In the genomic region with DNA sequence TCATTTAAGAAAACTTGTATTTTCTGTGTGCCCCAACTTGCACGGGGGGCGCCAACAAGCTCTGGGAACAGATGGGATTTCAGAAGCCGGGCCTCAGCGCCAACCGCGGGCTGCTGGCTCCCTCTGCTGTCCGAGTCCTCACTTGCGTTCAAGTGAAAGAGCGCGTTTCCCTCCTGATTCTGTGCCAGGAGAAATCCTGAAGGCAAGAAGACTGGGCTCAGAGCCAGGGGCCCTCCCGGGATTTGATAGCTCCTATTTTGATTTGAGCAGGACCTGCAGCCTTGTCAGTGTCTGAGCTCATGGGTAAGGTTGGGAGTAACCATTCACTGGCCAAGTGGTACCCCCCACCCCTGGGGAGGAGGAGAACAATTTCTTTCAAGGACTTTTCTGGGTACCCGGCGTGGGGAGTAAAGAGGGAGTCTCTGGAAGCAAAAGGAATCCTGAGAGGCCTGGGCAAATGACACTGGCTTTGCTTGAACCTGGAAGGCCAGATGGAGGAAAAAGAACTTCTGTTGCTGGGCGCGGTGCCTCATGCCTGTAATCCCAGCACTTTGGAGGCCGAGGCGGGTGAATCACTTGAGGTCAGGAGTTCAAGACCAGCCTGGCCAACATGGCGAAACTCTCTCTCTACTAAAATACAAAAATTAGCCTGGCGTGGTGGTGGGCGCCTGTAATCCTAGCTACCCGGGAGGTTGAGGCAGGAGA, we compare ENCODE assay signal across 1 cellular context.
TF ChIP-seq lines count a peak whose summit lies in the region.

No MANE protein-coding gene starts in this region.

TF ChIP-seq in HCT116, 20 proteins besides CTCF, POLR2A, EP300 and RAD21 (continued from another document):
- TF ChIP-seq ELF1 (IDR thresholded peaks at IDR 0.05; ENCODE audit: borderline replicate concordance, low read depth) = no peak
- no peak for TF ChIP-seq TCF7L2 (IDR thresholded peaks at IDR 0.05; ENCODE audit: borderline replicate concordance, extremely low read depth, insufficient read depth, insufficient read length)
- no peak for TF ChIP-seq ZNF274 (IDR thresholded peaks at IDR 0.05; ENCODE audit: low read depth, low read length)
- TF ChIP-seq, protein P1, sequence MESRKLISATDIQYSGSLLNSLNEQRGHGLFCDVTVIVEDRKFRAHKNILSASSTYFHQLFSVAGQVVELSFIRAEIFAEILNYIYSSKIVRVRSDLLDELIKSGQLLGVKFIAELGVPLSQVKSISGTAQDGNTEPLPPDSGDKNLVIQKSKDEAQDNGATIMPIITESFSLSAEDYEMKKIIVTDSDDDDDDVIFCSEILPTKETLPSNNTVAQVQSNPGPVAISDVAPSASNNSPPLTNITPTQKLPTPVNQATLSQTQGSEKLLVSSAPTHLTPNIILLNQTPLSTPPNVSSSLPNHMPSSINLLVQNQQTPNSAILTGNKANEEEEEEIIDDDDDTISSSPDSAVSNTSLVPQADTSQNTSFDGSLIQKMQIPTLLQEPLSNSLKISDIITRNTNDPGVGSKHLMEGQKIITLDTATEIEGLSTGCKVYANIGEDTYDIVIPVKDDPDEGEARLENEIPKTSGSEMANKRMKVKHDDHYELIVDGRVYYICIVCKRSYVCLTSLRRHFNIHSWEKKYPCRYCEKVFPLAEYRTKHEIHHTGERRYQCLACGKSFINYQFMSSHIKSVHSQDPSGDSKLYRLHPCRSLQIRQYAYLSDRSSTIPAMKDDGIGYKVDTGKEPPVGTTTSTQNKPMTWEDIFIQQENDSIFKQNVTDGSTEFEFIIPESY (IDR thresholded peaks at IDR 0.05; ENCODE audit: extremely low read depth, insufficient replicate concordance, low read length) = no peak
- no peak for TF ChIP-seq EZH2phosphoT487 (IDR thresholded peaks at IDR 0.05; ENCODE audit: borderline replicate concordance)
